Comparison of ENCODE assay signal across 20 cellular contexts in genomic region chrX:56786889-56787733, GRCh38. TPM values are rescaled to one million over a fixed set of nuclear protein-coding genes. Genes with fewer than 3 reads are reported as not detected.
DNase-seq lines count a peak whose midpoint lies in the region; ATAC-seq and TF ChIP-seq lines count a peak whose summit lies in the region.
"Had no signal": no experiment of that assay in that cellular context is flagged by ENCODE, and none has a peak within 500 bp of the region (broad histone marks: within the 10 kb centered on the region; RNA-seq: fewer than 3 reads in every experiment).

No MANE protein-coding gene starts in this region.

- H3K9me3 ChIP-seq in CD4-positive, alpha-beta memory T cell (ENCODE audit: control insufficient read depth in 1 of 2, low read length in 2 of 2) = no peaks in the 10 kb centered on the region
- H3K9me3 ChIP-seq in sigmoid colon = no peaks in the 10 kb centered on the region
- H3K9me3 ChIP-seq: colonic mucosa, spleen, upper lobe of left lung had no signal

- H3K4me1 Mint-ChIP-seq in CD4-positive, alpha-beta memory T cell = peaks cover 13 to 62% (median 23%) of the 10 kb centered on the region in 4 donors
- H3K4me1 Mint-ChIP-seq in chondrocyte (ENCODE audit: low read depth) = no peaks in the 10 kb centered on the region
- H3K4me1 Mint-ChIP-seq: brain had no signal

- no peak for TF ChIP-seq CTCF in chondrocyte (IDR thresholded peaks at IDR 0.05)
- TF ChIP-seq CTCF in sigmoid colon (IDR thresholded peaks at IDR 0.05) = no peak

- TF ChIP-seq POLR2A in sigmoid colon (IDR thresholded peaks at IDR 0.05) = no peak

- intact Hi-C loops in CD4-positive, alpha-beta memory T cell (cut with micrococcal nuclease) = no loop called here
- intact Hi-C loops in sigmoid colon (cut with DNase I) = no loop called here

- CTCF ChIA-PET in CD4-positive, alpha-beta memory T cell (lab: Charles Lee; ENCODE audit: partially characterized antibody) = interaction anchor here (1.7 to 2.9 kb wide), 2 partner anchors 22 to 191 kb away, joined by 8 to 23 read pairs; no protein-coding TSS in a partner anchor

- POLR2A ChIA-PET in CD4-positive, alpha-beta memory T cell (lab: Charles Lee; ENCODE audit: partially characterized antibody) = no interaction called here

- no peak overlapping the region for H3K4me3 ChIP-seq in CD4-positive, alpha-beta memory T cell (ENCODE audit: low read length in 2 of 2)
- no peak overlapping the region for H3K4me3 ChIP-seq in sigmoid colon
- H3K4me3 ChIP-seq: colonic mucosa, spleen, upper lobe of left lung had no signal

- H3K9me3 Mint-ChIP-seq in CD4-positive, alpha-beta memory T cell = no peaks in the 10 kb centered on the region
- H3K9me3 Mint-ChIP-seq in chondrocyte (ENCODE audit: low read depth) = peaks cover 8% of the 10 kb centered on the region
- H3K9me3 Mint-ChIP-seq: stimulated activated naive CD8-positive, alpha-beta T cell treated with anti-CD3 and anti-CD28 coated beads, Interleukin-15, Interleukin-2, amounts not matched to agents 100 ng/mL and 50 ng/mL, for 24 hours had no signal

- H3K27me3 Mint-ChIP-seq in CD4-positive, alpha-beta memory T cell = no peaks in the 10 kb centered on the region
- H3K27me3 Mint-ChIP-seq in chondrocyte (ENCODE audit: low read depth) = no peaks in the 10 kb centered on the region
- H3K27me3 Mint-ChIP-seq: brain; stimulated activated naive CD8-positive, alpha-beta T cell treated with anti-CD3 and anti-CD28 coated beads, Interleukin-15, Interleukin-2, amounts not matched to agents 100 ng/mL and 50 ng/mL, for 24 hours had no signal

- ATAC-seq in GM21381 (IDR thresholded peaks at IDR 0.05; ENCODE audit: unreplicated experiment) (no peak), HG02852 (IDR thresholded peaks at IDR 0.05; ENCODE audit: unreplicated experiment) (no peak)

- peaks cover 12 to 26% of the 10 kb centered on the region in 2 donors for H3K36me3 Mint-ChIP-seq in CD4-positive, alpha-beta memory T cell
- H3K36me3 Mint-ChIP-seq in chondrocyte (ENCODE audit: low read depth) = no peaks in the 10 kb centered on the region

- no peak overlapping the region for H3K4me3 Mint-ChIP-seq in CD4-positive, alpha-beta memory T cell
- H3K4me3 Mint-ChIP-seq in chondrocyte (ENCODE audit: unreplicated experiment) = no peak overlapping the region
- H3K4me3 Mint-ChIP-seq: brain; H9; stimulated activated naive CD8-positive, alpha-beta T cell treated with anti-CD3 and anti-CD28 coated beads, Interleukin-15, Interleukin-2, amounts not matched to agents 100 ng/mL and 50 ng/mL, for 24 hours had no signal

- peak; percentile 22 for DNase-seq in activated CD8-positive, alpha-beta memory T cell treated with anti-CD3 and anti-CD28 coated beads, Interleukin-2, amount 50 U/mL, for 48 hours
- DNase-seq in activated CD8-positive, alpha-beta memory T cell treated with anti-CD3 and anti-CD28 coated beads for 24 hours = no peak
- DNase-seq in CD4-positive, alpha-beta memory T cell = no peak
- DNase-seq in chondrocyte (ENCODE audit: low spot score) (peak; percentile 15), sigmoid colon (peak; percentile 20), GF-D8 (lab: John Stamatoyannopoulos, UW) (no peak)
- DNase-seq: activated CD4-positive, alpha-beta T cell treated with anti-CD3 and anti-CD28 coated beads, Interleukin-2, amount 50 U/mL, for 48 hours; colonic mucosa; H9; IMR-90; NCI-H1092 treated with DMSO at 0.1 percent for 48 hours; NCI-H2081; NCI-H446; stimulated activated CD4-positive, alpha-beta T cell treated with anti-CD3 and anti-CD28 coated beads, Interleukin-4, amount 100 ng/mL, for 1 hour had no signal

- WGBS in sigmoid colon, 2 donors = 79 to 92% methylated on average over 9 of the region's 9 CpGs

- peak overlapping the region in 5 of 7 donors; percentile 13 to 81 (median 63) for H3K27ac Mint-ChIP-seq in CD4-positive, alpha-beta memory T cell
- H3K27ac Mint-ChIP-seq in chondrocyte (ENCODE audit: unreplicated experiment) = no peak overlapping the region

- H3K4me1 ChIP-seq in CD4-positive, alpha-beta memory T cell (ENCODE audit: insufficient read depth, low read length) = peaks cover under 1% of the 10 kb centered on the region
- peaks cover 0 to 10% (median 0%) of the 10 kb centered on the region in 4 donors for H3K4me1 ChIP-seq in sigmoid colon
- H3K4me1 ChIP-seq: colonic mucosa had no signal

- no peak for TF ChIP-seq EP300 in sigmoid colon (IDR thresholded peaks at IDR 0.05)

- no peaks in the 10 kb centered on the region for H3K27me3 ChIP-seq in CD4-positive, alpha-beta memory T cell (ENCODE audit: insufficient read depth, low read length)
- H3K27me3 ChIP-seq in sigmoid colon = no peaks in the 10 kb centered on the region
- H3K27me3 ChIP-seq: colonic mucosa, spleen, upper lobe of left lung had no signal

- H3K36me3 ChIP-seq in CD4-positive, alpha-beta memory T cell (ENCODE audit: insufficient read depth, low read length) = no peaks in the 10 kb centered on the region
- no peaks in the 10 kb centered on the region for H3K36me3 ChIP-seq in sigmoid colon
- H3K36me3 ChIP-seq: colonic mucosa had no signal

- H3K27ac ChIP-seq in CD4-positive, alpha-beta memory T cell (ENCODE audit: low read depth, low read length) = no peak overlapping the region
- H3K27ac ChIP-seq in sigmoid colon = no peak overlapping the region
- H3K27ac ChIP-seq: colonic mucosa, spleen, upper lobe of left lung had no signal

RNA-seq across cellular contexts. Expression of gene NBDY, which starts 58.1 kb away (rescaled TPM):
- 10 to 100 TPM; 29.3 to 34.3 TPM for total RNA-seq in CD4-positive, alpha-beta memory T cell
- 10 to 100 TPM; 70.1 to 75.7 TPM for polyA plus RNA-seq in CD4-positive, alpha-beta memory T cell
- total RNA-seq in chondrocyte = 49.9 to 63.1 TPM (median 51.1 TPM) in 3 replicates
- total RNA-seq in sigmoid colon = 10 to 100 TPM in 2 of 4 donors, 1 to 10 TPM in 2; 7.2 to 16.5 (median 10.5) TPM
- 10 to 100 TPM; 18.0 to 28.2 (median 23.6) TPM for polyA plus RNA-seq in sigmoid colon

Comparison
In these comparisons a context has a peak if more than half of its experiments do, and no peak if none do; other contexts are left out.
1. DNase-seq: peak in activated CD8-positive, alpha-beta memory T cell treated with anti-CD3 and anti-CD28 coated beads, Interleukin-2, amount 50 U/mL, for 48 hours (single experiment), chondrocyte (single experiment) and sigmoid colon (single experiment); none in activated CD8-positive, alpha-beta memory T cell treated with anti-CD3 and anti-CD28 coated beads for 24 hours (single experiment), CD4-positive, alpha-beta memory T cell (0 of 5) and GF-D8 (single experiment).